1 cellular context compared by ENCODE assay signal in genomic region chr3:49553690-49554634, GRCh38.
TF ChIP-seq lines count a peak whose summit lies in the region.

BSN (plus strand) TSS chr3:49554477; CDS start chr3:49554603, 126 bp downstream.

TF ChIP-seq in WTC11, 78 proteins besides CTCF, POLR2A, EP300 and RAD21 (continued from another document):
- TF ChIP-seq CBFB (CRISPR knock-in tag; IDR thresholded peaks at IDR 0.05; ENCODE audit: low read depth): 0 out of 2 replicates have a peak, but pooled peaks have one; percentile 28
- no peak for TF ChIP-seq TCF7 (CRISPR knock-in tag; IDR thresholded peaks at IDR 0.05; ENCODE audit: low read depth)
- no peak for TF ChIP-seq NFE2L1 (CRISPR knock-in tag; IDR thresholded peaks at IDR 0.05)
- TF ChIP-seq ZNF281 (CRISPR knock-in tag; IDR thresholded peaks at IDR 0.05): no peak
- no peak for TF ChIP-seq TEAD1 (CRISPR knock-in tag; IDR thresholded peaks at IDR 0.05)
- no peak for TF ChIP-seq ATF2 (CRISPR knock-in tag; IDR thresholded peaks at IDR 0.05; ENCODE audit: borderline replicate concordance, low read depth)
- no peak for TF ChIP-seq RORB (CRISPR knock-in tag; IDR thresholded peaks at IDR 0.05)
- TF ChIP-seq ZBTB43 (CRISPR knock-in tag; IDR thresholded peaks at IDR 0.05): no peak
- 0 out of 2 replicates have a peak, but pooled peaks have one; percentile 35 for TF ChIP-seq E2F5 (CRISPR knock-in tag; IDR thresholded peaks at IDR 0.05)
- no peak for TF ChIP-seq MYBL2 (CRISPR knock-in tag; IDR thresholded peaks at IDR 0.05)
- TF ChIP-seq PRDM15 (CRISPR knock-in tag; IDR thresholded peaks at IDR 0.05): no peak
- TF ChIP-seq MAX (CRISPR knock-in tag; IDR thresholded peaks at IDR 0.05): peak; percentile 72
- TF ChIP-seq AFF4 (CRISPR knock-in tag; IDR thresholded peaks at IDR 0.05; ENCODE audit: borderline replicate concordance): no peak
- no peak for TF ChIP-seq SOX15 (CRISPR knock-in tag; IDR thresholded peaks at IDR 0.05)
- TF ChIP-seq FOXK1 (CRISPR knock-in tag; IDR thresholded peaks at IDR 0.05): no peak; the same call in 1 of the 2 replicates
- no peak for TF ChIP-seq ZMAT4 (CRISPR knock-in tag; IDR thresholded peaks at IDR 0.05)
- no peak for TF ChIP-seq ZNF219 (CRISPR knock-in tag; IDR thresholded peaks at IDR 0.05; ENCODE audit: borderline replicate concordance)
TF ChIP-seq in WTC11: peak in this region for 7.
